ENCODE assay signal across 1 cellular context in the genomic region with DNA sequence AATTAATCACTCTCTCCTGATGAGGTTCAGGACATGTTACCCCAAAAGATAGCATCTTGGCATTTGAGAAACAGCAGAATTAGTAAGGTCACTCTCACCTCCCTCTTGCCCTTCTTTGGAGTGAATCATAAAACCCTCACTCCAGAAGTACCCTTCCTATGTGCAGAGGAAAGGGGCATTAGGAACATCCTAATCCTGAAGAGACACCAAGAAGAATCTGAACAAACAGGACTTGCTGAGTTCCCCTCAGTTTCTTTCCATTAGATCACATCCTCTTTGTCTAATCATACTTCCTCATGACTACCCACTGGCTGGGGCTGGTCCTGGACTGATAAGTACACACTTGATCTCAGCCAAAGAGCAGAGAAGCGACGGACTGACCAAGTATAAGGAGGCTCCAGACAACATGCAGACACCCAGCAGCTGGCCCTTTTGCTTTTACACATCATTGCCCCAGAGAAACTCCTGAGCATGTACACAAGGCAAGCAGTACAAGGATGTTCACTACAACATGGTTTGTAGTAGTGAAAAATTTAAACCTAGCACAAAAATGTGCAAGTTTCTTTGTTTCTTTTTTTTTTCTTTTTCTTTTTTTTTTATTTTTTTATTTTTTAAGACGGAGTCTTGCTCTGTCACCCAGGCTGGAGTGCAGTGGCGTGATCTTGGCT.
A peak's percentile ranks its signal among the peaks of the same experiment; 100 is the strongest.
TF ChIP-seq lines count a peak whose summit lies in the region.

No MANE protein-coding gene starts in this region.

TF ChIP-seq in K562, 482 proteins besides CTCF, POLR2A, EP300 and RAD21 (continued from another document and continues in another):
- TF ChIP-seq, protein P1, sequence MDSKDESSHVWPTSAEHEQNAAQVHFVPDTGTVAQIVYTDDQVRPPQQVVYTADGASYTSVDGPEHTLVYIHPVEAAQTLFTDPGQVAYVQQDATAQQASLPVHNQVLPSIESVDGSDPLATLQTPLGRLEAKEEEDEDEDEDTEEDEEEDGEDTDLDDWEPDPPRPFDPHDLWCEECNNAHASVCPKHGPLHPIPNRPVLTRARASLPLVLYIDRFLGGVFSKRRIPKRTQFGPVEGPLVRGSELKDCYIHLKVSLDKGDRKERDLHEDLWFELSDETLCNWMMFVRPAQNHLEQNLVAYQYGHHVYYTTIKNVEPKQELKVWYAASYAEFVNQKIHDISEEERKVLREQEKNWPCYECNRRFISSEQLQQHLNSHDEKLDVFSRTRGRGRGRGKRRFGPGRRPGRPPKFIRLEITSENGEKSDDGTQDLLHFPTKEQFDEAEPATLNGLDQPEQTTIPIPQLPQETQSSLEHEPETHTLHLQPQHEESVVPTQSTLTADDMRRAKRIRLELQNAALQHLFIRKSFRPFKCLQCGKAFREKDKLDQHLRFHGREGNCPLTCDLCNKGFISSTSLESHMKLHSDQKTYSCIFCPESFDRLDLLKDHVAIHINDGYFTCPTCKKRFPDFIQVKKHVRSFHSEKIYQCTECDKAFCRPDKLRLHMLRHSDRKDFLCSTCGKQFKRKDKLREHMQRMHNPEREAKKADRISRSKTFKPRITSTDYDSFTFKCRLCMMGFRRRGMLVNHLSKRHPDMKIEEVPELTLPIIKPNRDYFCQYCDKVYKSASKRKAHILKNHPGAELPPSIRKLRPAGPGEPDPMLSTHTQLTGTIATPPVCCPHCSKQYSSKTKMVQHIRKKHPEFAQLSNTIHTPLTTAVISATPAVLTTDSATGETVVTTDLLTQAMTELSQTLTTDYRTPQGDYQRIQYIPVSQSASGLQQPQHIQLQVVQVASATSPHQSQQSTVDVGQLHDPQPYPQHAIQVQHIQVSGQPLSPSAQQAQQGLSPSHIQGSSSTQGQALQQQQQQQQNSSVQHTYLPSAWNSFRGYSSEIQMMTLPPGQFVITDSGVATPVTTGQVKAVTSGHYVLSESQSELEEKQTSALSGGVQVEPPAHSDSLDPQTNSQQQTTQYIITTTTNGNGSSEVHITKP (IDR thresholded peaks at IDR 0.05; ENCODE audit: partially characterized antibody) = peak; percentile 46
- TF ChIP-seq, protein P2, sequence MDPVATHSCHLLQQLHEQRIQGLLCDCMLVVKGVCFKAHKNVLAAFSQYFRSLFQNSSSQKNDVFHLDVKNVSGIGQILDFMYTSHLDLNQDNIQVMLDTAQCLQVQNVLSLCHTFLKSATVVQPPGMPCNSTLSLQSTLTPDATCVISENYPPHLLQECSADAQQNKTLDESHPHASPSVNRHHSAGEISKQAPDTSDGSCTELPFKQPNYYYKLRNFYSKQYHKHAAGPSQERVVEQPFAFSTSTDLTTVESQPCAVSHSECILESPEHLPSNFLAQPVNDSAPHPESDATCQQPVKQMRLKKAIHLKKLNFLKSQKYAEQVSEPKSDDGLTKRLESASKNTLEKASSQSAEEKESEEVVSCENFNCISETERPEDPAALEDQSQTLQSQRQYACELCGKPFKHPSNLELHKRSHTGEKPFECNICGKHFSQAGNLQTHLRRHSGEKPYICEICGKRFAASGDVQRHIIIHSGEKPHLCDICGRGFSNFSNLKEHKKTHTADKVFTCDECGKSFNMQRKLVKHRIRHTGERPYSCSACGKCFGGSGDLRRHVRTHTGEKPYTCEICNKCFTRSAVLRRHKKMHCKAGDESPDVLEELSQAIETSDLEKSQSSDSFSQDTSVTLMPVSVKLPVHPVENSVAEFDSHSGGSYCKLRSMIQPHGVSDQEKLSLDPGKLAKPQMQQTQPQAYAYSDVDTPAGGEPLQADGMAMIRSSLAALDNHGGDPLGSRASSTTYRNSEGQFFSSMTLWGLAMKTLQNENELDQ (CRISPR knock-in tag; IDR thresholded peaks at IDR 0.05; ENCODE audit: borderline replicate concordance) = no peak
- TF ChIP-seq, protein P3, sequence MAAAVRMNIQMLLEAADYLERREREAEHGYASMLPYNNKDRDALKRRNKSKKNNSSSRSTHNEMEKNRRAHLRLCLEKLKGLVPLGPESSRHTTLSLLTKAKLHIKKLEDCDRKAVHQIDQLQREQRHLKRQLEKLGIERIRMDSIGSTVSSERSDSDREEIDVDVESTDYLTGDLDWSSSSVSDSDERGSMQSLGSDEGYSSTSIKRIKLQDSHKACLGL (CRISPR knock-in tag; IDR thresholded peaks at IDR 0.05; ENCODE audit: borderline replicate concordance, poor library complexity, severe bottlenecking) = no peak
- TF ChIP-seq HNRNPUL1 (IDR thresholded peaks at IDR 0.05; ENCODE audit: low read length) = no peak
- TF ChIP-seq MYNN (IDR thresholded peaks at IDR 0.05) = peak; percentile 55; the same call in 1 of the 2 replicates
- no peak for TF ChIP-seq MYNN (CRISPR knock-in tag; IDR thresholded peaks at IDR 0.05)
- TF ChIP-seq DMBX1 (CRISPR knock-in tag; IDR thresholded peaks at IDR 0.05; ENCODE audit: borderline replicate concordance) = peak; percentile 51
- TF ChIP-seq, protein P4, sequence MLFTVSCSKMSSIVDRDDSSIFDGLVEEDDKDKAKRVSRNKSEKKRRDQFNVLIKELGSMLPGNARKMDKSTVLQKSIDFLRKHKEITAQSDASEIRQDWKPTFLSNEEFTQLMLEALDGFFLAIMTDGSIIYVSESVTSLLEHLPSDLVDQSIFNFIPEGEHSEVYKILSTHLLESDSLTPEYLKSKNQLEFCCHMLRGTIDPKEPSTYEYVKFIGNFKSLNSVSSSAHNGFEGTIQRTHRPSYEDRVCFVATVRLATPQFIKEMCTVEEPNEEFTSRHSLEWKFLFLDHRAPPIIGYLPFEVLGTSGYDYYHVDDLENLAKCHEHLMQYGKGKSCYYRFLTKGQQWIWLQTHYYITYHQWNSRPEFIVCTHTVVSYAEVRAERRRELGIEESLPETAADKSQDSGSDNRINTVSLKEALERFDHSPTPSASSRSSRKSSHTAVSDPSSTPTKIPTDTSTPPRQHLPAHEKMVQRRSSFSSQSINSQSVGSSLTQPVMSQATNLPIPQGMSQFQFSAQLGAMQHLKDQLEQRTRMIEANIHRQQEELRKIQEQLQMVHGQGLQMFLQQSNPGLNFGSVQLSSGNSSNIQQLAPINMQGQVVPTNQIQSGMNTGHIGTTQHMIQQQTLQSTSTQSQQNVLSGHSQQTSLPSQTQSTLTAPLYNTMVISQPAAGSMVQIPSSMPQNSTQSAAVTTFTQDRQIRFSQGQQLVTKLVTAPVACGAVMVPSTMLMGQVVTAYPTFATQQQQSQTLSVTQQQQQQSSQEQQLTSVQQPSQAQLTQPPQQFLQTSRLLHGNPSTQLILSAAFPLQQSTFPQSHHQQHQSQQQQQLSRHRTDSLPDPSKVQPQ (CRISPR knock-in tag; IDR thresholded peaks at IDR 0.05; ENCODE audit: borderline replicate concordance) = no peak
- no peak; the same call in 1 of the 2 replicates for TF ChIP-seq EP400 (IDR thresholded peaks at IDR 0.05)
- TF ChIP-seq, protein P5, sequence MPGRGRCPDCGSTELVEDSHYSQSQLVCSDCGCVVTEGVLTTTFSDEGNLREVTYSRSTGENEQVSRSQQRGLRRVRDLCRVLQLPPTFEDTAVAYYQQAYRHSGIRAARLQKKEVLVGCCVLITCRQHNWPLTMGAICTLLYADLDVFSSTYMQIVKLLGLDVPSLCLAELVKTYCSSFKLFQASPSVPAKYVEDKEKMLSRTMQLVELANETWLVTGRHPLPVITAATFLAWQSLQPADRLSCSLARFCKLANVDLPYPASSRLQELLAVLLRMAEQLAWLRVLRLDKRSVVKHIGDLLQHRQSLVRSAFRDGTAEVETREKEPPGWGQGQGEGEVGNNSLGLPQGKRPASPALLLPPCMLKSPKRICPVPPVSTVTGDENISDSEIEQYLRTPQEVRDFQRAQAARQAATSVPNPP (IDR thresholded peaks at IDR 0.05; ENCODE audit: borderline replicate concordance, insufficient read depth, insufficient read length) = no peak
- no peak for TF ChIP-seq RAD51 (IDR thresholded peaks at IDR 0.05; ENCODE audit: borderline replicate concordance, low read depth)
- no peak for TF ChIP-seq FOXA1 (IDR thresholded peaks at IDR 0.05; ENCODE audit: borderline replicate concordance)
- TF ChIP-seq, protein P6, sequence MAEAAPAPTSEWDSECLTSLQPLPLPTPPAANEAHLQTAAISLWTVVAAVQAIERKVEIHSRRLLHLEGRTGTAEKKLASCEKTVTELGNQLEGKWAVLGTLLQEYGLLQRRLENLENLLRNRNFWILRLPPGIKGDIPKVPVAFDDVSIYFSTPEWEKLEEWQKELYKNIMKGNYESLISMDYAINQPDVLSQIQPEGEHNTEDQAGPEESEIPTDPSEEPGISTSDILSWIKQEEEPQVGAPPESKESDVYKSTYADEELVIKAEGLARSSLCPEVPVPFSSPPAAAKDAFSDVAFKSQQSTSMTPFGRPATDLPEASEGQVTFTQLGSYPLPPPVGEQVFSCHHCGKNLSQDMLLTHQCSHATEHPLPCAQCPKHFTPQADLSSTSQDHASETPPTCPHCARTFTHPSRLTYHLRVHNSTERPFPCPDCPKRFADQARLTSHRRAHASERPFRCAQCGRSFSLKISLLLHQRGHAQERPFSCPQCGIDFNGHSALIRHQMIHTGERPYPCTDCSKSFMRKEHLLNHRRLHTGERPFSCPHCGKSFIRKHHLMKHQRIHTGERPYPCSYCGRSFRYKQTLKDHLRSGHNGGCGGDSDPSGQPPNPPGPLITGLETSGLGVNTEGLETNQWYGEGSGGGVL (CRISPR knock-in tag; IDR thresholded peaks at IDR 0.05) = no peak
- no peak for TF ChIP-seq PHB2 (IDR thresholded peaks at IDR 0.05; ENCODE audit: low read depth)
- TF ChIP-seq, protein P7, sequence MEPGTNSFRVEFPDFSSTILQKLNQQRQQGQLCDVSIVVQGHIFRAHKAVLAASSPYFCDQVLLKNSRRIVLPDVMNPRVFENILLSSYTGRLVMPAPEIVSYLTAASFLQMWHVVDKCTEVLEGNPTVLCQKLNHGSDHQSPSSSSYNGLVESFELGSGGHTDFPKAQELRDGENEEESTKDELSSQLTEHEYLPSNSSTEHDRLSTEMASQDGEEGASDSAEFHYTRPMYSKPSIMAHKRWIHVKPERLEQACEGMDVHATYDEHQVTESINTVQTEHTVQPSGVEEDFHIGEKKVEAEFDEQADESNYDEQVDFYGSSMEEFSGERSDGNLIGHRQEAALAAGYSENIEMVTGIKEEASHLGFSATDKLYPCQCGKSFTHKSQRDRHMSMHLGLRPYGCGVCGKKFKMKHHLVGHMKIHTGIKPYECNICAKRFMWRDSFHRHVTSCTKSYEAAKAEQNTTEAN (CRISPR knock-in tag; IDR thresholded peaks at IDR 0.05) = no peak
- TF ChIP-seq ZNF584 (CRISPR knock-in tag; IDR thresholded peaks at IDR 0.05; ENCODE audit: low read depth) = 0 out of 2 replicates have a peak, but pooled peaks have one; percentile 26
- 0 out of 2 replicates have a peak, but pooled peaks have one; percentile 47 for TF ChIP-seq ERF (CRISPR knock-in tag; IDR thresholded peaks at IDR 0.05)
- no peak for TF ChIP-seq ZNF253 (CRISPR knock-in tag; conservative IDR thresholded peaks at IDR 0.05)
- no peak for TF ChIP-seq ARHGAP35 (IDR thresholded peaks at IDR 0.05; ENCODE audit: partially characterized antibody)
- TF ChIP-seq ZNF354B (CRISPR knock-in tag; IDR thresholded peaks at IDR 0.05) = no peak
- TF ChIP-seq, protein P8, sequence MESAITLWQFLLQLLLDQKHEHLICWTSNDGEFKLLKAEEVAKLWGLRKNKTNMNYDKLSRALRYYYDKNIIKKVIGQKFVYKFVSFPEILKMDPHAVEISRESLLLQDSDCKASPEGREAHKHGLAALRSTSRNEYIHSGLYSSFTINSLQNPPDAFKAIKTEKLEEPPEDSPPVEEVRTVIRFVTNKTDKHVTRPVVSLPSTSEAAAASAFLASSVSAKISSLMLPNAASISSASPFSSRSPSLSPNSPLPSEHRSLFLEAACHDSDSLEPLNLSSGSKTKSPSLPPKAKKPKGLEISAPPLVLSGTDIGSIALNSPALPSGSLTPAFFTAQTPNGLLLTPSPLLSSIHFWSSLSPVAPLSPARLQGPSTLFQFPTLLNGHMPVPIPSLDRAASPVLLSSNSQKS (CRISPR knock-in tag; IDR thresholded peaks at IDR 0.05) = no peak
- TF ChIP-seq NFE2 (IDR thresholded peaks at IDR 0.05; ENCODE audit: low read depth) = peak; percentile 78
- peak; percentile 45 to 87; a peak in 3 of 4 replicates for TF ChIP-seq SRF (CRISPR knock-in tag; IDR thresholded peaks at IDR 0.05)
- peak; percentile 68; the same call in 1 of the 2 replicates for TF ChIP-seq ZNF644 (tag; IDR thresholded peaks at IDR 0.05; ENCODE audit: low read depth)
- no peak; the same call in 1 of the 2 replicates for TF ChIP-seq ZNF263 (CRISPR knock-in tag; IDR thresholded peaks at IDR 0.05; ENCODE audit: borderline replicate concordance)
- TF ChIP-seq, protein P9, sequence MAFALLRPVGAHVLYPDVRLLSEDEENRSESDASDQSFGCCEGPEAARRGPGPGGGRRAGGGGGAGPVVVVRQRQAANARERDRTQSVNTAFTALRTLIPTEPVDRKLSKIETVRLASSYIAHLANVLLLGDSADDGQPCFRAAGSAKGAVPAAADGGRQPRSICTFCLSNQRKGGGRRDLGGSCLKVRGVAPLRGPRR (CRISPR knock-in tag; IDR thresholded peaks at IDR 0.05) = no peak
- TF ChIP-seq, protein P10, sequence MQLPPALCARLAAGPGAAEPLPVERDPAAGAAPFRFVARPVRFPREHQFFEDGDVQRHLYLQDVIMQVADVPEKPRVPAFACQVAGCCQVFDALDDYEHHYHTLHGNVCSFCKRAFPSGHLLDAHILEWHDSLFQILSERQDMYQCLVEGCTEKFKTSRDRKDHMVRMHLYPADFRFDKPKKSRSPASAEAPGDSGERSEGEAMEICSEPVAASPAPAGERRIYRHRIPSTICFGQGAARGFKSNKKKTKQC (CRISPR knock-in tag; IDR thresholded peaks at IDR 0.05) = no peak
- TF ChIP-seq MEIS2 (IDR thresholded peaks at IDR 0.05; ENCODE audit: partially characterized antibody) = peak; percentile 32
- TF ChIP-seq, protein P11, sequence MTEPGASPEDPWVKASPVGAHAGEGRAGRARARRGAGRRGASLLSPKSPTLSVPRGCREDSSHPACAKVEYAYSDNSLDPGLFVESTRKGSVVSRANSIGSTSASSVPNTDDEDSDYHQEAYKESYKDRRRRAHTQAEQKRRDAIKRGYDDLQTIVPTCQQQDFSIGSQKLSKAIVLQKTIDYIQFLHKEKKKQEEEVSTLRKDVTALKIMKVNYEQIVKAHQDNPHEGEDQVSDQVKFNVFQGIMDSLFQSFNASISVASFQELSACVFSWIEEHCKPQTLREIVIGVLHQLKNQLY (CRISPR knock-in tag; conservative IDR thresholded peaks at IDR 0.05) = no peak
- TF ChIP-seq CAMTA2 (CRISPR knock-in tag; conservative IDR thresholded peaks at IDR 0.05) = no peak
- no peak for TF ChIP-seq ZNF830 (CRISPR knock-in tag; IDR thresholded peaks at IDR 0.05)
- TF ChIP-seq CREB1 (IDR thresholded peaks at IDR 0.05) = peak; percentile 62
- TF ChIP-seq CREB1 (CRISPR knock-in tag; IDR thresholded peaks at IDR 0.05) = no peak
